ENCODE assay signal across 1 cellular context in genomic region chr1:202379884-202380529, GRCh38.
A peak's percentile ranks its signal among the peaks of the same experiment; 100 is the strongest.
TF ChIP-seq lines count a peak whose summit lies in the region.

No MANE protein-coding gene starts in this region.

TF ChIP-seq in HEK293, 187 proteins besides CTCF, POLR2A, EP300 and RAD21 (continued from another document):
- TF ChIP-seq TSHZ1 (tag by site-specific recombination; IDR thresholded peaks at IDR 0.05; ENCODE audit: borderline replicate concordance) (peak; percentile 38; the same call in 1 of the 2 replicates), IKZF3 (tag by site-specific recombination; IDR thresholded peaks at IDR 0.05) (peak; percentile 52; the same call in 1 of the 2 replicates), HOXD13 (CRISPR knock-in tag; IDR thresholded peaks at IDR 0.05; ENCODE audit: borderline replicate concordance) (peak; percentile 45; the same call in 1 of the 2 replicates), ZNF335 (tag by site-specific recombination; conservative IDR thresholded peaks at IDR 0.05) (0 out of 2 replicates have a peak, but pooled peaks have one; percentile 7), ZNF18 (tag by site-specific recombination; IDR thresholded peaks at IDR 0.05) (0 out of 2 replicates have a peak, but pooled peaks have one; percentile 33), OSR2 (tag by site-specific recombination; IDR thresholded peaks at IDR 0.05) (peak; percentile 90), ZNF580 (tag by site-specific recombination; IDR thresholded peaks at IDR 0.05) (peak; percentile 91), ZNF10 (tag by site-specific recombination; IDR thresholded peaks at IDR 0.05) (peak; percentile 92), SCRT2 (tag by site-specific recombination; IDR thresholded peaks at IDR 0.05) (peak; percentile 93), ZNF843 (tag by site-specific recombination; IDR thresholded peaks at IDR 0.05) (peak; percentile 80), ZBTB20 (tag by site-specific recombination; IDR thresholded peaks at IDR 0.05) (peak; percentile 95)
TF ChIP-seq in HEK293: peak in this region for 23; not testable (repeated sequence) for 164.
